8 cellular contexts compared by ENCODE assay signal in the genomic region with DNA sequence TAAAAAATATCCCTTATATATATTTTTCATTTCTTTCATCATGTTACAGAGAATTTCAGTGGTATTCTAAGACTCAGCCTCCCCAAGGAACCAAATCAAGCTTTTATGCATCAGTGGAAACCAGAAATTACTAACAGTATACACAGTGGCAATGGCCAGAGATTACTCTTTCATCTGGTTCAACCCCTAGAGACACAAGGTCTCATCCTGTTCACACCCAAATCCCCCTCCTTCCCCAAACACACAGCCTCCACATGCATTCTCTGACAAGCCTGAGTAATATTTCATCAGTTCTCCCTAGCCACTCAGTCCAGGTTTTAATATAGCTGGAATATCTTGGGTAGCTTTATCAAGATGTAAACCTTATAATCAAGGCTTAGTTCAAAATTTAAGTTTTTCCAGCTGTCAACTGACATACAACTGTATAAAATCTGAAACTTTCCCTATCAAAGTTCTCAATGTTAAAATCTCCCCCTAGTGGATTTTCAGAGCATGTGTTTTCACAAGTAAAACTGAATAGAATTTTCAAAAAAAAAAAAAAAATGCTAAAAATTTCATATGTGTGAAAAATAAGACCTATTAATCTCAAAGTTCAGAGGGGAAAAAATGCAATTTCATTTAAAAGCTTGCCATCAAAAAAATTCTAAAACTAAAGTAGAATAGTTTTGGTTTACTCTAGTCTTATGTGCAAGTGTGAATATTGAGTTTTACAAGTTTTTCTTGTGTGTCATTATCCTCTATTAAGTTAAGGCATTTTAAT. TPM values are rescaled to one million over a fixed set of nuclear protein-coding genes. Genes with fewer than 3 reads are reported as not detected.
A peak's percentile ranks its signal among the peaks of the same experiment; 100 is the strongest.
DNase-seq lines count a peak whose midpoint lies in the region; ATAC-seq and TF ChIP-seq lines count a peak whose summit lies in the region.

No MANE protein-coding gene starts in this region.

- no peaks in the 10 kb centered on the region for H3K9me3 ChIP-seq in ascending aorta

- H3K4me3 Mint-ChIP-seq in activated CD4-positive, alpha-beta memory T cell treated with anti-CD3 and anti-CD28 coated beads for 36 hours = no peak overlapping the region

- CTCF ChIA-PET in activated CD4-positive, alpha-beta memory T cell treated with anti-CD3 and anti-CD28 coated beads for 36 hours (lab: Charles Lee) = interaction anchor here (0.6 to 3.2 kb wide), 20 partner anchors 13 to 1179 kb away, joined by 3 to 26 read pairs (median 3); no protein-coding TSS in a partner anchor

- ATAC-seq in GM18502 (IDR thresholded peaks at IDR 0.05; ENCODE audit: poor library complexity, unreplicated experiment) (peak; percentile 47), left colon (peak; percentile 33)

- peak in 2 of 3 experiments; percentile 6 to 46 for TF ChIP-seq CTCF in ascending aorta (IDR thresholded peaks at IDR 0.05)

- no peaks in the 10 kb centered on the region for H3K27me3 ChIP-seq in ascending aorta

- H3K9me3 Mint-ChIP-seq in activated CD4-positive, alpha-beta memory T cell treated with anti-CD3 and anti-CD28 coated beads for 36 hours = no peaks in the 10 kb centered on the region

- no peaks in the 10 kb centered on the region for H3K27me3 Mint-ChIP-seq in activated CD4-positive, alpha-beta memory T cell treated with anti-CD3 and anti-CD28 coated beads for 36 hours

- no peak overlapping the region for H3K27ac Mint-ChIP-seq in activated CD4-positive, alpha-beta memory T cell treated with anti-CD3 and anti-CD28 coated beads for 36 hours

- H3K27ac ChIP-seq in ascending aorta = no peak overlapping the region

- no peaks in the 10 kb centered on the region for H3K4me1 ChIP-seq in ascending aorta

- H3K36me3 Mint-ChIP-seq in activated CD4-positive, alpha-beta memory T cell treated with anti-CD3 and anti-CD28 coated beads for 36 hours = no peaks in the 10 kb centered on the region

- DNase-seq in ACHN (peak; percentile 18), ascending aorta (ENCODE audit: low spot score in 2 of 2) (no peak), left colon (no peak), nucleus accumbens (lab: John Stamatoyannopoulos, UW) (no peak), NCI-H1092 (lab: John Stamatoyannopoulos, UW) (no peak)
- no peak for DNase-seq in activated effector memory CD4-positive, alpha-beta T cell treated with Interleukin-2 at 50 U/mL for 16 hours
- no peak for DNase-seq in activated CD4-positive, alpha-beta memory T cell treated with anti-CD3 and anti-CD28 coated beads for 36 hours

- no peak overlapping the region for H3K4me3 ChIP-seq in ascending aorta

- peaks cover 14% of the 10 kb centered on the region for H3K4me1 Mint-ChIP-seq in activated CD4-positive, alpha-beta memory T cell treated with anti-CD3 and anti-CD28 coated beads for 36 hours (ENCODE audit: low read depth)

- no peaks in the 10 kb centered on the region for H3K36me3 ChIP-seq in ascending aorta

- intact Hi-C loops in ascending aorta (cut with DNase I) (no loop called here), left colon (cut with DNase I, micrococcal nuclease) (no loop called here)
- intact Hi-C loops in activated CD4-positive, alpha-beta memory T cell treated with anti-CD3 and anti-CD28 coated beads for 36 hours (cut with micrococcal nuclease) = loop anchor here (1.0 to 5.0 kb wide), 3 partner anchors 125 to 295 kb away; no protein-coding TSS in a partner anchor

- in situ Hi-C loops in ACHN (cut with HindIII; ENCODE audit: low pct_ligation_motif_present, low pct_unique_long_range_greater_than_20kb, low sequenced_read_pairs) = no loop called here

- POLR2A ChIA-PET in activated CD4-positive, alpha-beta memory T cell treated with anti-CD3 and anti-CD28 coated beads for 36 hours (lab: Charles Lee) = no interaction called here

RNA-seq across cellular contexts. Expression of a gene that starts 10.5 kb away (rescaled TPM):
- total RNA-seq in ascending aorta = 7.2 TPM
- total RNA-seq in left colon = 10 to 100 TPM; 10.0 to 10.5 TPM
- total RNA-seq in activated CD4-positive, alpha-beta memory T cell treated with anti-CD3 and anti-CD28 coated beads for 36 hours = not detected

RNA-seq across cellular contexts. Expression of a gene that starts 58.7 kb away (rescaled TPM):
- 192 TPM for total RNA-seq in ascending aorta
- 1 to 10 TPM; 5.8 to 7.7 TPM for total RNA-seq in left colon
- total RNA-seq in activated CD4-positive, alpha-beta memory T cell treated with anti-CD3 and anti-CD28 coated beads for 36 hours = not detected

Comparison
In these comparisons a context has a peak if more than half of its experiments do, and no peak if none do; other contexts are left out.
1. RNA of a gene that starts 58.7 kb away (total RNA-seq): 192 TPM in ascending aorta (single experiment); 5.8 to 7.7 TPM in left colon and not detected in activated CD4-positive, alpha-beta memory T cell treated with anti-CD3 and anti-CD28 coated beads for 36 hours; every median in the first group is over 10 times any median in the second.